In genomic region chr14:36505892-36506731, GRCh38 we compare ENCODE assay signal across 22 cellular contexts. TPM values are rescaled to one million over a fixed set of nuclear protein-coding genes. Genes with fewer than 3 reads are reported as not detected.
A peak's percentile ranks its signal among the peaks of the same experiment; 100 is the strongest.
DNase-seq lines count a peak whose midpoint lies in the region; ATAC-seq and TF ChIP-seq lines count a peak whose summit lies in the region.
"Had no signal": no experiment of that assay in that cellular context is flagged by ENCODE, and none has a peak within 500 bp of the region (broad histone marks: within the 10 kb centered on the region; RNA-seq: fewer than 3 reads in every experiment).

No MANE protein-coding gene starts in this region.

- no peak overlapping the region for H3K4me3 ChIP-seq in LNCaP clone FGC (ENCODE audit: low read depth, low read length)
- H3K4me3 ChIP-seq in neuronal stem cell (ENCODE audit: low read length in 2 of 2), result no peak overlapping the region
- H3K4me3 ChIP-seq in testis, result no peak overlapping the region
- H3K4me3 ChIP-seq: BLaER1, gastroesophageal sphincter had no signal

- H3K4me1 ChIP-seq in neuronal stem cell (ENCODE audit: control insufficient read depth in 2 of 2, insufficient read depth in 1 of 2, low read depth in 1 of 2, low read length in 2 of 2) (peaks cover 0 to 5% of the 10 kb centered on the region in 2 donors), testis (peaks cover 5% of the 10 kb centered on the region)
- H3K4me1 ChIP-seq: BLaER1 had no signal

- H3K36me3 Mint-ChIP-seq in activated CD4-positive, alpha-beta memory T cell treated with anti-CD3 and anti-CD28 coated beads, Interleukin-2, amount 10 ng/mL, durations not matched to agents 7 days and 5 days (ENCODE audit: low read depth), result peaks cover 9% of the 10 kb centered on the region

- no peak overlapping the region for H4K91ac ChIP-seq in neuronal stem cell (ENCODE audit: low read depth, low read length, poor library complexity)

- H3K4ac ChIP-seq in neuronal stem cell (ENCODE audit: low read length), result no peak overlapping the region

- no peak overlapping the region for H2BK12ac ChIP-seq in neuronal stem cell (ENCODE audit: low read length)

- H2BK120ac ChIP-seq in neuronal stem cell (ENCODE audit: low read depth, low read length), result no peak overlapping the region

- H3K4me2 ChIP-seq in neuronal stem cell (ENCODE audit: insufficient read depth, low read length, poor library complexity, severe bottlenecking), result peak overlapping the region; percentile 50
- H3K4me2 ChIP-seq: BLaER1 had no signal

- no peak overlapping the region for H3K27ac Mint-ChIP-seq in activated CD4-positive, alpha-beta memory T cell treated with anti-CD3 and anti-CD28 coated beads, Interleukin-2, amount 10 ng/mL, durations not matched to agents 7 days and 5 days
- H3K27ac Mint-ChIP-seq: activated CD8-positive, alpha-beta T cell treated with anti-CD3 and anti-CD28 coated beads, Interleukin-2, amount 10 ng/mL, durations not matched to agents 7 days and 5 days had no signal

- H3K23ac ChIP-seq in neuronal stem cell (ENCODE audit: low read depth, low read length, poor library complexity), result no peak overlapping the region

- H3K36me3 ChIP-seq in neuronal stem cell (replicated peaks in 1 of 2; ENCODE audit: control insufficient read depth in 2 of 2, insufficient read depth in 2 of 2, low read length in 2 of 2) (no peaks in the 10 kb centered on the region), testis (ENCODE audit: low read depth, missing control alignments) (no peaks in the 10 kb centered on the region)
- H3K36me3 ChIP-seq: BLaER1, gastroesophageal sphincter had no signal

- no CpG with 5 or more reads among the region's 35 CpGs for WGBS in neuronal stem cell (ENCODE audit: extremely low coverage in 2 of 2, insufficient read length in 2 of 2, insufficient replicate concordance in 1 of 2), 2 donors
- WGBS in testis, 2 donors, result 2% methylated on average over 20 to 35 of the region's 35 CpGs

- H3K79me1 ChIP-seq in neuronal stem cell (ENCODE audit: low read depth, low read length), result no peaks in the 10 kb centered on the region

- H2AFZ ChIP-seq in neuronal stem cell (ENCODE audit: low read length), result no peak overlapping the region

- H2BK15ac ChIP-seq in neuronal stem cell (ENCODE audit: low read length), result no peak overlapping the region

- TF ChIP-seq CTCF in LNCaP clone FGC (IDR thresholded peaks at IDR 0.05; ENCODE audit: control insufficient read depth, extremely low read depth, insufficient read depth) (0 out of 2 replicates have a peak, but pooled peaks have one; percentile 5), testis (IDR thresholded peaks at IDR 0.05) (no peak)

- no peak overlapping the region for H4K8ac ChIP-seq in neuronal stem cell (ENCODE audit: low read depth, low read length)

- CTCF ChIA-PET in activated CD4-positive, alpha-beta memory T cell treated with anti-CD3 and anti-CD28 coated beads, Interleukin-2, amount 10 ng/mL, durations not matched to agents 7 days and 5 days (lab: Charles Lee), result no interaction called here

- no peak overlapping the region for H3K14ac ChIP-seq in neuronal stem cell (ENCODE audit: low read length)

- H3K27me3 ChIP-seq in neuronal stem cell (ENCODE audit: control insufficient read depth in 3 of 3, insufficient read depth in 3 of 3, low read depth in 1 of 3, low read length in 3 of 3), result peaks cover 32 to 98% (median 91%) of the 10 kb centered on the region in 3 experiments
- no peaks in the 10 kb centered on the region for H3K27me3 ChIP-seq in testis

- H3K9ac ChIP-seq in neuronal stem cell (ENCODE audit: low read depth, low read length, poor library complexity), result no peak overlapping the region
- H3K9ac ChIP-seq: BLaER1 had no signal

- POLR2A ChIA-PET in activated CD4-positive, alpha-beta memory T cell treated with anti-CD3 and anti-CD28 coated beads, Interleukin-2, amount 10 ng/mL, durations not matched to agents 7 days and 5 days (lab: Charles Lee), result no interaction called here

- no peaks in the 10 kb centered on the region for H3K9me3 Mint-ChIP-seq in activated CD4-positive, alpha-beta memory T cell treated with anti-CD3 and anti-CD28 coated beads, Interleukin-2, amount 10 ng/mL, durations not matched to agents 7 days and 5 days

- H3K9me3 ChIP-seq in neuronal stem cell (replicated peaks in 1 of 2; ENCODE audit: control insufficient read depth in 2 of 2, insufficient read depth in 1 of 2, low read depth in 1 of 2, low read length in 2 of 2) (peaks cover 0 to 9% of the 10 kb centered on the region in 2 donors), testis (no peaks in the 10 kb centered on the region)

- H2BK5ac ChIP-seq in neuronal stem cell (ENCODE audit: low read length), result no peak overlapping the region

- DNase-seq in Daoy (ENCODE audit: low read depth) (peak; percentile 75), LNCaP clone FGC (ENCODE audit: low read depth) (no peak), ecto neural progenitor cell (ENCODE audit: low spot score) (peak; percentile 67), neuronal stem cell (ENCODE audit: low spot score) (no peak), MV-4-11 (lab: John Stamatoyannopoulos, UW) (no peak), testis (no peak)
- DNase-seq in activated CD4-positive, alpha-beta memory T cell treated with anti-CD3 and anti-CD28 coated beads, Interleukin-2, amount 10 ng/mL, durations not matched to agents 7 days and 5 days, result no peak
- DNase-seq: activated CD8-positive, alpha-beta T cell treated with anti-CD3 and anti-CD28 coated beads, Interleukin-2, amount 10 ng/mL, durations not matched to agents 7 days and 5 days; activated gamma-delta T cell treated with Interleukin-2 at 50 U/mL for 16 hours; GOT3; Kasumi-1; kidney glomerular epithelial cell; NCI-H446; stimulated activated CD4-positive, alpha-beta T cell treated with anti-CD3 and anti-CD28 coated beads, Interleukin-4, amount 100 ng/mL, for 24 hours; stimulated activated naive B cell treated with anti-CD40 and anti-IgM and Interleukin-4, amounts not matched to agents 10 μg/mL and 1 μg/mL and 100 μg/mL, for 72 hours; T1000 had no signal

- no peak for ATAC-seq in GM21360 (IDR thresholded peaks at IDR 0.05; ENCODE audit: unreplicated experiment)
- ATAC-seq: activated CD8-positive, alpha-beta T cell treated with anti-CD3 and anti-CD28 coated beads, Interleukin-2, amount 10 ng/mL, durations not matched to agents 7 days and 5 days; gastroesophageal sphincter; sciatic nerve had no signal

- peaks cover 79% of the 10 kb centered on the region for H3K27me3 Mint-ChIP-seq in activated CD4-positive, alpha-beta memory T cell treated with anti-CD3 and anti-CD28 coated beads, Interleukin-2, amount 10 ng/mL, durations not matched to agents 7 days and 5 days

- H3K27ac ChIP-seq in neuronal stem cell (replicated peaks; ENCODE audit: low read length) (no peak overlapping the region), testis (no peak overlapping the region)
- H3K27ac ChIP-seq: BLaER1, gastroesophageal sphincter, RWPE1 had no signal

- H3K4me3 Mint-ChIP-seq in activated CD4-positive, alpha-beta memory T cell treated with anti-CD3 and anti-CD28 coated beads, Interleukin-2, amount 10 ng/mL, durations not matched to agents 7 days and 5 days, result no peak overlapping the region
- H3K4me3 Mint-ChIP-seq: activated CD8-positive, alpha-beta T cell treated with anti-CD3 and anti-CD28 coated beads, Interleukin-2, amount 10 ng/mL, durations not matched to agents 7 days and 5 days; stimulated activated naive B cell treated with anti-CD40 and anti-IgM and Interleukin-4, amounts not matched to agents 10 μg/mL and 1 μg/mL and 100 μg/mL, for 72 hours had no signal

- peak overlapping the region; percentile 44 for H3K18ac ChIP-seq in neuronal stem cell (ENCODE audit: low read length)

- intact Hi-C loops in testis (cut with DNase I; ENCODE audit: low total_unique reads), result no loop called here

- H2AK5ac ChIP-seq in neuronal stem cell (ENCODE audit: low read depth, low read length), result no peak overlapping the region

- peaks cover 2% of the 10 kb centered on the region for H3K4me1 Mint-ChIP-seq in activated CD4-positive, alpha-beta memory T cell treated with anti-CD3 and anti-CD28 coated beads, Interleukin-2, amount 10 ng/mL, durations not matched to agents 7 days and 5 days

- no peak for TF ChIP-seq POLR2A in testis (IDR thresholded peaks at IDR 0.05)

RNA-seq across cellular contexts. Expression of gene NKX2-1, which starts 13.9 kb away (rescaled TPM):
- 4.7 and 5.1 TPM in 2 replicates for total RNA-seq in Daoy (2014; rRNA removed; shearing (Covaris generic))
- polyA plus RNA-seq in neuronal stem cell (2013, experiment 1 of 2), result 0.10 TPM
- 0.03 TPM for polyA plus RNA-seq in neuronal stem cell (2013, experiment 2 of 2)
- total RNA-seq in testis, result under 1 TPM; 0.43 to 0.79 TPM
- not detected for polyA plus RNA-seq in testis (ENCODE audit: insufficient read depth, low read depth, low replicate concordance)
- not detected for total RNA-seq in activated CD4-positive, alpha-beta memory T cell treated with anti-CD3 and anti-CD28 coated beads, Interleukin-2, amount 10 ng/mL, durations not matched to agents 7 days and 5 days
- total RNA-seq: activated CD8-positive, alpha-beta T cell treated with anti-CD3 and anti-CD28 coated beads, Interleukin-2, amount 10 ng/mL, durations not matched to agents 7 days and 5 days; gastroesophageal sphincter; myocyte had no signal

Comparison
In these comparisons a context has a peak if more than half of its experiments do, and no peak if none do; other contexts are left out.
1. DNase-seq: peak in Daoy (single experiment) and ecto neural progenitor cell (single experiment); none in LNCaP clone FGC (single experiment), neuronal stem cell (single experiment), MV-4-11 (single experiment), testis (single experiment) and activated CD4-positive, alpha-beta memory T cell treated with anti-CD3 and anti-CD28 coated beads, Interleukin-2, amount 10 ng/mL, durations not matched to agents 7 days and 5 days (single experiment).